Comparison of ENCODE assay signal across 1 cellular context in the genomic region with DNA sequence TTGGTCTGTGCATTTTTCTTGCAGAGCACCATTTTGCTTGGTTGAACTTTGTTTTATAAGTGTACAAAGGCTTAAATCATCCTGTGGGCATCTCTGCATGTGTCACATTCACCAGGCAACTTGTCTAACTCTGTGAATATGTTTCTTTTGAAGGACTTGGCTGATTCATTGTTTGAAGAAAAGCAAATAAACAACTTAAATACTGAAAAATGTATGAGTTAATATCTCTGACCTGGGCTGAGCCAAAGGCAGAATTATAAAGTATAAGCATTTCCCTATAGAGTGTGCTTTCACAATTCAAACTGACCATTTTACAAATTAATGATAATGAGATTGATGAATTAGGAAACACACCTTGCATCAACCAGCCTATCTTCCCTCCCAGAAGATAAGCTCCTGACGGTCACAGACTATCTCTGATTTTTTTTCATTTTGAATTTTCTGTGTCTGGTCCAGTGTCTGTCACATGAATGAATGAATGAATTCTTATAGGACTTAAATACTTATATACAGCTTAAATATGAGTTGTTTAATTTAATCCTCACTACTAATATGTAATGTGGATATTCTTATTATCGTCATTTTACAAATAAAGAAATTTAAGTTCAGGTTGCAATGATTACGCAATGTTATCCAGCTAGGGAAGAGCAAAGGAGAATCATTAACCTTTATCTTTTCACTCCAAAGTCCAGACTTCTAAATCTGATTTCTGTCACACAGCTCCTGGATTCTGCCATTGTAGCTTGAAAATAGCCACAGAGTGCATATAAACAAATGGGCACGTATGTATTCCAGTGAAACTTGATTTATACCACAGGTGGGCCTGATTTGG.
TF ChIP-seq lines count a peak whose summit lies in the region.

No MANE protein-coding gene starts in this region.

TF ChIP-seq in HepG2, 621 proteins besides CTCF, POLR2A, EP300 and RAD21 (continued from another document and continues in another):
- no peak for TF ChIP-seq DMAP1 (CRISPR knock-in tag; IDR thresholded peaks at IDR 0.05)
- no peak for TF ChIP-seq YEATS4 (CRISPR knock-in tag; IDR thresholded peaks at IDR 0.05; ENCODE audit: borderline replicate concordance)
- no peak for TF ChIP-seq ZNF510 (CRISPR knock-in tag; IDR thresholded peaks at IDR 0.05; ENCODE audit: low read depth)
- TF ChIP-seq, protein P1, sequence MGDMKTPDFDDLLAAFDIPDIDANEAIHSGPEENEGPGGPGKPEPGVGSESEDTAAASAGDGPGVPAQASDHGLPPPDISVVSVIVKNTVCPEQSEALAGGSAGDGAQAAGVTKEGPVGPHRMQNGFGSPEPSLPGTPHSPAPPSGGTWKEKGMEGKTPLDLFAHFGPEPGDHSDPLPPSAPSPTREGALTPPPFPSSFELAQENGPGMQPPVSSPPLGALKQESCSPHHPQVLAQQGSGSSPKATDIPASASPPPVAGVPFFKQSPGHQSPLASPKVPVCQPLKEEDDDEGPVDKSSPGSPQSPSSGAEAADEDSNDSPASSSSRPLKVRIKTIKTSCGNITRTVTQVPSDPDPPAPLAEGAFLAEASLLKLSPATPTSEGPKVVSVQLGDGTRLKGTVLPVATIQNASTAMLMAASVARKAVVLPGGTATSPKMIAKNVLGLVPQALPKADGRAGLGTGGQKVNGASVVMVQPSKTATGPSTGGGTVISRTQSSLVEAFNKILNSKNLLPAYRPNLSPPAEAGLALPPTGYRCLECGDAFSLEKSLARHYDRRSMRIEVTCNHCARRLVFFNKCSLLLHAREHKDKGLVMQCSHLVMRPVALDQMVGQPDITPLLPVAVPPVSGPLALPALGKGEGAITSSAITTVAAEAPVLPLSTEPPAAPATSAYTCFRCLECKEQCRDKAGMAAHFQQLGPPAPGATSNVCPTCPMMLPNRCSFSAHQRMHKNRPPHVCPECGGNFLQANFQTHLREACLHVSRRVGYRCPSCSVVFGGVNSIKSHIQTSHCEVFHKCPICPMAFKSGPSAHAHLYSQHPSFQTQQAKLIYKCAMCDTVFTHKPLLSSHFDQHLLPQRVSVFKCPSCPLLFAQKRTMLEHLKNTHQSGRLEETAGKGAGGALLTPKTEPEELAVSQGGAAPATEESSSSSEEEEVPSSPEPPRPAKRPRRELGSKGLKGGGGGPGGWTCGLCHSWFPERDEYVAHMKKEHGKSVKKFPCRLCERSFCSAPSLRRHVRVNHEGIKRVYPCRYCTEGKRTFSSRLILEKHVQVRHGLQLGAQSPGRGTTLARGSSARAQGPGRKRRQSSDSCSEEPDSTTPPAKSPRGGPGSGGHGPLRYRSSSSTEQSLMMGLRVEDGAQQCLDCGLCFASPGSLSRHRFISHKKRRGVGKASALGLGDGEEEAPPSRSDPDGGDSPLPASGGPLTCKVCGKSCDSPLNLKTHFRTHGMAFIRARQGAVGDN (CRISPR knock-in tag; IDR thresholded peaks at IDR 0.05): no peak
- TF ChIP-seq SNRNP70 (IDR thresholded peaks at IDR 0.05; ENCODE audit: low read depth, low read length): no peak
- TF ChIP-seq, protein P2, sequence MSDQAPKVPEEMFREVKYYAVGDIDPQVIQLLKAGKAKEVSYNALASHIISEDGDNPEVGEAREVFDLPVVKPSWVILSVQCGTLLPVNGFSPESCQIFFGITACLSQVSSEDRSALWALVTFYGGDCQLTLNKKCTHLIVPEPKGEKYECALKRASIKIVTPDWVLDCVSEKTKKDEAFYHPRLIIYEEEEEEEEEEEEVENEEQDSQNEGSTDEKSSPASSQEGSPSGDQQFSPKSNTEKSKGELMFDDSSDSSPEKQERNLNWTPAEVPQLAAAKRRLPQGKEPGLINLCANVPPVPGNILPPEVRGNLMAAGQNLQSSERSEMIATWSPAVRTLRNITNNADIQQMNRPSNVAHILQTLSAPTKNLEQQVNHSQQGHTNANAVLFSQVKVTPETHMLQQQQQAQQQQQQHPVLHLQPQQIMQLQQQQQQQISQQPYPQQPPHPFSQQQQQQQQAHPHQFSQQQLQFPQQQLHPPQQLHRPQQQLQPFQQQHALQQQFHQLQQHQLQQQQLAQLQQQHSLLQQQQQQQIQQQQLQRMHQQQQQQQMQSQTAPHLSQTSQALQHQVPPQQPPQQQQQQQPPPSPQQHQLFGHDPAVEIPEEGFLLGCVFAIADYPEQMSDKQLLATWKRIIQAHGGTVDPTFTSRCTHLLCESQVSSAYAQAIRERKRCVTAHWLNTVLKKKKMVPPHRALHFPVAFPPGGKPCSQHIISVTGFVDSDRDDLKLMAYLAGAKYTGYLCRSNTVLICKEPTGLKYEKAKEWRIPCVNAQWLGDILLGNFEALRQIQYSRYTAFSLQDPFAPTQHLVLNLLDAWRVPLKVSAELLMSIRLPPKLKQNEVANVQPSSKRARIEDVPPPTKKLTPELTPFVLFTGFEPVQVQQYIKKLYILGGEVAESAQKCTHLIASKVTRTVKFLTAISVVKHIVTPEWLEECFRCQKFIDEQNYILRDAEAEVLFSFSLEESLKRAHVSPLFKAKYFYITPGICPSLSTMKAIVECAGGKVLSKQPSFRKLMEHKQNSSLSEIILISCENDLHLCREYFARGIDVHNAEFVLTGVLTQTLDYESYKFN (CRISPR knock-in tag; conservative IDR thresholded peaks at IDR 0.05): peak; percentile 91
- TF ChIP-seq ZNF17 (CRISPR knock-in tag; IDR thresholded peaks at IDR 0.05): no peak
- TF ChIP-seq GATAD1 (CRISPR knock-in tag; IDR thresholded peaks at IDR 0.05): no peak; the same call in 1 of the 2 replicates
- TF ChIP-seq CREM (IDR thresholded peaks at IDR 0.05): peak; percentile 75
- TF ChIP-seq CREM (CRISPR knock-in tag; IDR thresholded peaks at IDR 0.05): no peak
- no peak for TF ChIP-seq ZNF468 (CRISPR knock-in tag; IDR thresholded peaks at IDR 0.05)
- TF ChIP-seq ATF7 (IDR thresholded peaks at IDR 0.05): peak; percentile 69
- no peak; the same call in 1 of the 2 replicates for TF ChIP-seq ATF7 (CRISPR knock-in tag; IDR thresholded peaks at IDR 0.05)
- TF ChIP-seq, protein P3, sequence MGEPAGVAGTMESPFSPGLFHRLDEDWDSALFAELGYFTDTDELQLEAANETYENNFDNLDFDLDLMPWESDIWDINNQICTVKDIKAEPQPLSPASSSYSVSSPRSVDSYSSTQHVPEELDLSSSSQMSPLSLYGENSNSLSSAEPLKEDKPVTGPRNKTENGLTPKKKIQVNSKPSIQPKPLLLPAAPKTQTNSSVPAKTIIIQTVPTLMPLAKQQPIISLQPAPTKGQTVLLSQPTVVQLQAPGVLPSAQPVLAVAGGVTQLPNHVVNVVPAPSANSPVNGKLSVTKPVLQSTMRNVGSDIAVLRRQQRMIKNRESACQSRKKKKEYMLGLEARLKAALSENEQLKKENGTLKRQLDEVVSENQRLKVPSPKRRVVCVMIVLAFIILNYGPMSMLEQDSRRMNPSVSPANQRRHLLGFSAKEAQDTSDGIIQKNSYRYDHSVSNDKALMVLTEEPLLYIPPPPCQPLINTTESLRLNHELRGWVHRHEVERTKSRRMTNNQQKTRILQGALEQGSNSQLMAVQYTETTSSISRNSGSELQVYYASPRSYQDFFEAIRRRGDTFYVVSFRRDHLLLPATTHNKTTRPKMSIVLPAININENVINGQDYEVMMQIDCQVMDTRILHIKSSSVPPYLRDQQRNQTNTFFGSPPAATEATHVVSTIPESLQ (CRISPR knock-in tag; conservative IDR thresholded peaks at IDR 0.05): no peak
- TF ChIP-seq, protein P4, sequence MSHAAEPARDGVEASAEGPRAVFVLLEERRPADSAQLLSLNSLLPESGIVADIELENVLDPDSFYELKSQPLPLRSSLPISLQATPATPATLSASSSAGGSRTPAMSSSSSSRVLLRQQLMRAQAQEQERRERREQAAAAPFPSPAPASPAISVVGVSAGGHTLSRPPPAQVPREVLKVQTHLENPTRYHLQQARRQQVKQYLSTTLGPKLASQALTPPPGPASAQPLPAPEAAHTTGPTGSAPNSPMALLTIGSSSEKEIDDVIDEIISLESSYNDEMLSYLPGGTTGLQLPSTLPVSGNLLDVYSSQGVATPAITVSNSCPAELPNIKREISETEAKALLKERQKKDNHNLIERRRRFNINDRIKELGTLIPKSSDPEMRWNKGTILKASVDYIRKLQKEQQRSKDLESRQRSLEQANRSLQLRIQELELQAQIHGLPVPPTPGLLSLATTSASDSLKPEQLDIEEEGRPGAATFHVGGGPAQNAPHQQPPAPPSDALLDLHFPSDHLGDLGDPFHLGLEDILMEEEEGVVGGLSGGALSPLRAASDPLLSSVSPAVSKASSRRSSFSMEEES (CRISPR knock-in tag; IDR thresholded peaks at IDR 0.05): peak; percentile 18; the same call in 1 of the 2 replicates
- TF ChIP-seq ZMYM2 (CRISPR knock-in tag; IDR thresholded peaks at IDR 0.05): no peak
- no peak for TF ChIP-seq JUND (CRISPR knock-in tag; IDR thresholded peaks at IDR 0.05)
- TF ChIP-seq, protein P5, sequence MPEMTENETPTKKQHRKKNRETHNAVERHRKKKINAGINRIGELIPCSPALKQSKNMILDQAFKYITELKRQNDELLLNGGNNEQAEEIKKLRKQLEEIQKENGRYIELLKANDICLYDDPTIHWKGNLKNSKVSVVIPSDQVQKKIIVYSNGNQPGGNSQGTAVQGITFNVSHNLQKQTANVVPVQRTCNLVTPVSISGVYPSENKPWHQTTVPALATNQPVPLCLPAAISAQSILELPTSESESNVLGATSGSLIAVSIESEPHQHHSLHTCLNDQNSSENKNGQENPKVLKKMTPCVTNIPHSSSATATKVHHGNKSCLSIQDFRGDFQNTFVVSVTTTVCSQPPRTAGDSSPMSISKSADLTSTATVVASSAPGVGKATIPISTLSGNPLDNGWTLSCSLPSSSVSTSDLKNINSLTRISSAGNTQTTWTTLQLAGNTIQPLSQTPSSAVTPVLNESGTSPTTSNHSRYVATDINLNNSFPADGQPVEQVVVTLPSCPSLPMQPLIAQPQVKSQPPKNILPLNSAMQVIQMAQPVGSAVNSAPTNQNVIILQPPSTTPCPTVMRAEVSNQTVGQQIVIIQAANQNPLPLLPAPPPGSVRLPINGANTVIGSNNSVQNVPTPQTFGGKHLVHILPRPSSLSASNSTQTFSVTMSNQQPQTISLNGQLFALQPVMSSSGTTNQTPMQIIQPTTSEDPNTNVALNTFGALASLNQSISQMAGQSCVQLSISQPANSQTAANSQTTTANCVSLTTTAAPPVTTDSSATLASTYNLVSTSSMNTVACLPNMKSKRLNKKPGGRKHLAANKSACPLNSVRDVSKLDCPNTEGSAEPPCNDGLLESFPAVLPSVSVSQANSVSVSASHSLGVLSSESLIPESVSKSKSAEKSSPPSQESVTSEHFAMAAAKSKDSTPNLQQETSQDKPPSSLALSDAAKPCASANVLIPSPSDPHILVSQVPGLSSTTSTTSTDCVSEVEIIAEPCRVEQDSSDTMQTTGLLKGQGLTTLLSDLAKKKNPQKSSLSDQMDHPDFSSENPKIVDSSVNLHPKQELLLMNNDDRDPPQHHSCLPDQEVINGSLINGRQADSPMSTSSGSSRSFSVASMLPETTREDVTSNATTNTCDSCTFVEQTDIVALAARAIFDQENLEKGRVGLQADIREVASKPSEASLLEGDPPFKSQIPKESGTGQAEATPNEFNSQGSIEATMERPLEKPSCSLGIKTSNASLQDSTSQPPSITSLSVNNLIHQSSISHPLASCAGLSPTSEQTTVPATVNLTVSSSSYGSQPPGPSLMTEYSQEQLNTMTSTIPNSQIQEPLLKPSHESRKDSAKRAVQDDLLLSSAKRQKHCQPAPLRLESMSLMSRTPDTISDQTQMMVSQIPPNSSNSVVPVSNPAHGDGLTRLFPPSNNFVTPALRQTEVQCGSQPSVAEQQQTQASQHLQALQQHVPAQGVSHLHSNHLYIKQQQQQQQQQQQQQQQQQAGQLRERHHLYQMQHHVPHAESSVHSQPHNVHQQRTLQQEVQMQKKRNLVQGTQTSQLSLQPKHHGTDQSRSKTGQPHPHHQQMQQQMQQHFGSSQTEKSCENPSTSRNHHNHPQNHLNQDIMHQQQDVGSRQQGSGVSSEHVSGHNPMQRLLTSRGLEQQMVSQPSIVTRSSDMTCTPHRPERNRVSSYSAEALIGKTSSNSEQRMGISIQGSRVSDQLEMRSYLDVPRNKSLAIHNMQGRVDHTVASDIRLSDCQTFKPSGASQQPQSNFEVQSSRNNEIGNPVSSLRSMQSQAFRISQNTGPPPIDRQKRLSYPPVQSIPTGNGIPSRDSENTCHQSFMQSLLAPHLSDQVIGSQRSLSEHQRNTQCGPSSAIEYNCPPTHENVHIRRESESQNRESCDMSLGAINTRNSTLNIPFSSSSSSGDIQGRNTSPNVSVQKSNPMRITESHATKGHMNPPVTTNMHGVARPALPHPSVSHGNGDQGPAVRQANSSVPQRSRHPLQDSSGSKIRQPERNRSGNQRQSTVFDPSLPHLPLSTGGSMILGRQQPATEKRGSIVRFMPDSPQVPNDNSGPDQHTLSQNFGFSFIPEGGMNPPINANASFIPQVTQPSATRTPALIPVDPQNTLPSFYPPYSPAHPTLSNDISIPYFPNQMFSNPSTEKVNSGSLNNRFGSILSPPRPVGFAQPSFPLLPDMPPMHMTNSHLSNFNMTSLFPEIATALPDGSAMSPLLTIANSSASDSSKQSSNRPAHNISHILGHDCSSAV (CRISPR knock-in tag; IDR thresholded peaks at IDR 0.05; ENCODE audit: borderline replicate concordance): no peak
